Comparison of ENCODE assay signal across 1 cellular context in genomic region chr2:20092901-20093235, GRCh38.
TF ChIP-seq lines count a peak whose summit lies in the region.

No MANE protein-coding gene starts in this region.

TF ChIP-seq in HepG2, 621 proteins besides CTCF, POLR2A, EP300 and RAD21:
- TF ChIP-seq SMC3 (IDR thresholded peaks at IDR 0.05; ENCODE audit: low read length) (no peak), HNRNPK (IDR thresholded peaks at IDR 0.05; ENCODE audit: low read depth, low read length, poor library complexity, severe bottlenecking) (no peak), U2AF1 (optimal IDR thresholded peaks at IDR 0.05; ENCODE audit: low read depth, low read length) (peak; percentile 5), MIER2 (CRISPR knock-in tag; IDR thresholded peaks at IDR 0.05) (no peak), ARNT2 (CRISPR knock-in tag; IDR thresholded peaks at IDR 0.05; ENCODE audit: low read depth) (peak; percentile 16; the same call in 1 of the 2 replicates), RFX3 (CRISPR knock-in tag; IDR thresholded peaks at IDR 0.05) (no peak), BRD4 (CRISPR knock-in tag; IDR thresholded peaks at IDR 0.05) (no peak), GABPA (IDR thresholded peaks at IDR 0.05; ENCODE audit: low read depth, low read length) (no peak), GABPA (CRISPR knock-in tag; IDR thresholded peaks at IDR 0.05; ENCODE audit: low read depth) (no peak), CBFB (CRISPR knock-in tag; IDR thresholded peaks at IDR 0.05) (no peak), ZNF430 (CRISPR knock-in tag; IDR thresholded peaks at IDR 0.05) (peak; percentile 0; the same call in 1 of the 2 replicates), SCMH1 (CRISPR knock-in tag; IDR thresholded peaks at IDR 0.05; ENCODE audit: borderline replicate concordance) (no peak), ZEB1 (IDR thresholded peaks at IDR 0.05; ENCODE audit: insufficient replicate concordance, low read depth) (peak; percentile 16), NRL (CRISPR knock-in tag; IDR thresholded peaks at IDR 0.05; ENCODE audit: borderline replicate concordance) (no peak)
- TF ChIP-seq, protein P1, sequence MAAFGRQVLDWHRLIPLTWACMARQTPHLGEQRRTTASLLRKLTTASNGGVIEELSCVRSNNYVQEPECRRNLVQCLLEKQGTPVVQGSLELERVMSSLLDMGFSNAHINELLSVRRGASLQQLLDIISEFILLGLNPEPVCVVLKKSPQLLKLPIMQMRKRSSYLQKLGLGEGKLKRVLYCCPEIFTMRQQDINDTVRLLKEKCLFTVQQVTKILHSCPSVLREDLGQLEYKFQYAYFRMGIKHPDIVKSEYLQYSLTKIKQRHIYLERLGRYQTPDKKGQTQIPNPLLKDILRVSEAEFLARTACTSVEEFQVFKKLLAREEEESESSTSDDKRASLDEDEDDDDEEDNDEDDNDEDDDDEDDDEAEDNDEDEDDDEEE (CRISPR knock-in tag; IDR thresholded peaks at IDR 0.05): 0 out of 2 replicates have a peak, but pooled peaks have one; percentile 0
